2 cellular contexts compared by ENCODE assay signal in the genomic region with DNA sequence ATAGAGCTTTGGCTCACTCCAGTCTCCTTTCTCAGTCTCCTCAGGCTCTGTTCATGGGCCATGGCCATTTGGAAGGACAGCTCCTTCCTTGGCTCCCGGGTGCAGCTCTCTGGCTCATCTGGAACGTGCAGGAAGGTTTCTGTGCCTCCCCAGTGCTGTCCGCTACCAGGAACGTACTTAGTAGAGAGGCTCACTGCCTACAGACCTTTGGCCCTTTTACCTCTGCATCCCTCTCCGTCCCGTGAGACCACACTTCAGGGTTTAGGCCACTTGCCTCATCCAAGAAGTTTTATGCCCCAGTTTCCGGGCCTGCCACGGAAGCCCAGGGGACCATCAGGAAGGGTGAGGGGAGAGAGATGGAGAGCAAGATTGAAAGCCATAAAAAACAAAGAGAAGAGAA.
TF ChIP-seq lines count a peak whose summit lies in the region.

No MANE protein-coding gene starts in this region.

TF ChIP-seq in HepG2, 621 proteins besides CTCF, POLR2A, EP300 and RAD21:
- TF ChIP-seq PTBP1 (IDR thresholded peaks at IDR 0.05; ENCODE audit: low read depth, low read length, poor library complexity, severe bottlenecking) = no peak

TF ChIP-seq in K562, 482 proteins besides CTCF, POLR2A, EP300 and RAD21:
- TF ChIP-seq FOSL1 (tag; conservative IDR thresholded peaks at IDR 0.05) = no peak
- TF ChIP-seq DDX20 (tag; IDR thresholded peaks at IDR 0.05; ENCODE audit: low read depth) = no peak
